25 cellular contexts compared by ENCODE assay signal in the genomic region with DNA sequence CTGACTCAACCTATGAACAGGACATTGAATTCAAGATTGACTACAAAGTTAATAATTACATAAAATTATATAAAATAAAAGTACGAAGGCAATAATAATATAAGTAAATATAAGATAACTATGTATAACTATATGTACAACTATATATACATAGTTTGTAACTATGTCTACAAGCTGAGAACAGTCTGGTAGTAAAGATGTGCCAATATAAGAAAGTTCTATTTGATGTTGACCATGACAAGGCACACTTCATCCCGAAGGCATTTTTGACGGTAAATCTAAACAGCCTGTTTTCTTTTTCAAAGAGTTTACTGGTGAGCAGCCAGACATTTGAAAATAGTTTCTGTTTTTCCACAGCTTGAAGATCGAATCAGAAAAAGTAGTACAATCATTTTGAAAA.
"Had no signal": no experiment of that assay in that cellular context is flagged by ENCODE, and none has a peak within 500 bp of the region (broad histone marks: within the 10 kb centered on the region; RNA-seq: fewer than 3 reads in every experiment).

No MANE protein-coding gene starts in this region.

- H3K27ac ChIP-seq: epithelial cell of prostate, esophagus muscularis mucosa, neutrophil, parathyroid adenoma, stomach, thyroid gland had no signal

- H3K4me1 ChIP-seq: parathyroid adenoma, thyroid gland had no signal

- H3K9me3 Mint-ChIP-seq: effector memory CD8-positive, alpha-beta T cell; immature natural killer cell; natural killer cell treated with Interleukin-12 subunit alpha and Interleukin-12 subunit beta and Interleukin-15 and Interleukin-18, amount 100 ng/mL, for 72 hours; neural crest cell had no signal

- DNase-seq: cortex of kidney; effector memory CD8-positive, alpha-beta T cell; hypothalamus; immature natural killer cell; islet precursor cell; naive B cell; stimulated activated CD4-positive, alpha-beta T cell treated with anti-CD3 and anti-CD28 coated beads, Interleukin-2, amount 100 ng/mL, for 24 hours; stimulated activated CD4-positive, alpha-beta T cell treated with anti-CD3 and anti-CD28 coated beads, Interleukin-4, amount 100 ng/mL, for 24 hours; stimulated activated naive CD4-positive, alpha-beta T cell treated with Interleukin-2 at 50 U/mL for 16 hours; stomach; thyroid gland; trophoblast cell had no signal

- ATAC-seq: effector memory CD8-positive, alpha-beta T cell; left lobe of liver; natural killer cell treated with Interleukin-12 subunit alpha and Interleukin-12 subunit beta and Interleukin-15 and Interleukin-18, amount 100 ng/mL, for 72 hours; sciatic nerve; stimulated activated effector memory CD8-positive, alpha-beta T cell treated with anti-CD3 and anti-CD28 coated beads, Interleukin-12 subunit alpha, Interleukin-12 subunit beta, amount 100 ng/mL, for 72 hours had no signal

- H3K4me3 ChIP-seq: esophagus muscularis mucosa, lung, stomach, thyroid gland had no signal

- H3K9me3 ChIP-seq: esophagus muscularis mucosa, neutrophil, stomach, thyroid gland had no signal

- H3K27me3 ChIP-seq: esophagus muscularis mucosa, neutrophil, stomach, thyroid gland had no signal

- FAIRE-seq: frontal cortex had no signal

- H3K27ac Mint-ChIP-seq: effector memory CD8-positive, alpha-beta T cell; immature natural killer cell; memory B cell; naive B cell; natural killer cell treated with Interleukin-12 subunit alpha and Interleukin-12 subunit beta and Interleukin-15 and Interleukin-18, amount 100 ng/mL, for 72 hours; progenitor cell of endocrine pancreas had no signal

- H3K36me3 ChIP-seq: esophagus muscularis mucosa, neutrophil, stomach, thyroid gland had no signal

- H3K36me3 Mint-ChIP-seq: immature natural killer cell; memory B cell; naive B cell; natural killer cell treated with Interleukin-12 subunit alpha and Interleukin-12 subunit beta and Interleukin-15 and Interleukin-18, amount 100 ng/mL, for 72 hours; stimulated activated effector memory CD8-positive, alpha-beta T cell treated with anti-CD3 and anti-CD28 coated beads, Interleukin-12 subunit alpha, Interleukin-12 subunit beta, amount 100 ng/mL, for 72 hours had no signal
